8 cellular contexts compared by ENCODE assay signal in genomic region chr22:43090130-43090789, GRCh38. TPM values are rescaled to one million over a fixed set of nuclear protein-coding genes. Genes with fewer than 3 reads are reported as not detected.
DNase-seq lines count a peak whose midpoint lies in the region; ATAC-seq, FAIRE-seq and TF ChIP-seq lines count a peak whose summit lies in the region.

No MANE protein-coding gene starts in this region.

- H3K9me3 ChIP-seq in GM12878 (replicated peaks; ENCODE audit: control insufficient read depth, insufficient read depth, low read length): no peaks in the 10 kb centered on the region; the same call in 2 of the 3 replicates

- no TSS peak for BruUV-seq in GM12878 (replicated peaks; lab: Mats Ljungman, UMichigan)

- 35% methylated on average over 6 of the region's 6 CpGs for WGBS in GM12878 (ENCODE audit: insufficient coverage, insufficient replicate concordance, low lambda C conversion rate, missing lambda C conversion rate)

- no peak overlapping the region for H3K4me2 ChIP-seq in GM12878 (ENCODE audit: control insufficient read depth, insufficient read depth)

- in situ Hi-C loops in GM12878 (cut with MboI): no loop called here

- DNase-seq in DMS79 treated with DMSO at 0.1 percent for 48 hours (lab: John Stamatoyannopoulos, UW) (peak; percentile 19), DMS79 (lab: John Stamatoyannopoulos, UW) (no peak), MV-4-11 (lab: John Stamatoyannopoulos, UW) (peak; percentile 95), SKM-1 (lab: John Stamatoyannopoulos, UW; ENCODE audit: unreplicated experiment) (peak; percentile 68), GM12878 (ENCODE audit: low read depth, low spot score) (peak; percentile 46), inferior parietal cortex (ENCODE audit: extremely low spot score) (peak; percentile 77)
- DNase-seq in stimulated activated CD4-positive, alpha-beta T cell treated with anti-CD3 and anti-CD28 coated beads, Interleukin-12 subunit alpha, Interleukin-12 subunit beta, amount 100 ng/mL, for 24 hours (ENCODE audit: low read depth in 2 of 2): peak; percentile 12 to 40

- no peaks in the 10 kb centered on the region for H4K20me1 ChIP-seq in GM12878 (ENCODE audit: control insufficient read depth, insufficient read depth)

- TF ChIP-seq EP300 in GM12878 (IDR thresholded peaks at IDR 0.05; ENCODE audit: borderline replicate concordance in 1 of 2, control insufficient read depth in 1 of 2, low read depth in 2 of 2, low read length in 2 of 2): no peak

- peak; percentile 89 for FAIRE-seq in GM12878 (lab: Jason Lieb, UNC)

- peak; percentile 76 for TF ChIP-seq RAD21 in GM12878 (IDR thresholded peaks at IDR 0.05; ENCODE audit: insufficient read depth, low read depth, low read length)

- RAD21 ChIA-PET in GM12878 (lab: Charles Lee; ENCODE audit: unreplicated experiment): interaction anchor here (0.8 to 1.4 kb wide), 2 partner anchors 56 to 122 kb away, joined by 3 to 4 read pairs; no protein-coding TSS in a partner anchor

- peaks cover 15% of the 10 kb centered on the region for H3K4me1 ChIP-seq in GM12878 (ENCODE audit: control insufficient read depth, insufficient read depth, low read length)

- H3K27me3 ChIP-seq in GM12878 (replicated peaks in 1 of 2; ENCODE audit: control insufficient read depth in 2 of 2, insufficient read depth in 2 of 2, low read length in 1 of 2): no peaks in the 10 kb centered on the region

- intact Hi-C loops in GM12878 (cut with micrococcal nuclease; ENCODE audit: unreplicated experiment): loop anchor here (1.0 to 5.0 kb wide), 2 partner anchors 310 to 428 kb away; no protein-coding TSS in a partner anchor

- TF ChIP-seq POLR2A in GM12878 (IDR thresholded peaks at IDR 0.05; ENCODE audit: low read depth, low read length): no peak

- TF ChIP-seq CTCF in GM12878 (IDR thresholded peaks at IDR 0.05 in 2 of 3, conservative IDR thresholded peaks at IDR 0.05 in 1 of 3; ENCODE audit: control insufficient read depth in 2 of 3, extremely low read depth in 1 of 3, insufficient read depth in 1 of 3, low read depth in 3 of 3, low read length in 3 of 3): peak; percentile 46 to 66 (median 58); a peak in 5 of 6 replicates

- no peak overlapping the region for H2AFZ ChIP-seq in GM12878 (ENCODE audit: control insufficient read depth, low read depth, low read length)

- POLR2A ChIA-PET in GM12878 (lab: Charles Lee): no interaction called here

- CTCF ChIA-PET in GM12878 (lab: Yijun Ruan, JAX): interaction anchor here (0.8 to 2.0 kb wide), 11 partner anchors 46 to 469 kb away, joined by 3 to 10 read pairs (median 3); no protein-coding TSS in a partner anchor

- no peak overlapping the region for H3K27ac ChIP-seq in GM12878 (ENCODE audit: control insufficient read depth, insufficient read depth)

- no peaks in the 10 kb centered on the region; the same call in 1 of the 2 replicates for H3K79me2 ChIP-seq in GM12878 (ENCODE audit: control insufficient read depth, insufficient read depth, low read length)

- ATAC-seq in GM12878 (peak; percentile 55), HG03439 (IDR thresholded peaks at IDR 0.05; ENCODE audit: unreplicated experiment) (no peak)

- H3K4me3 ChIP-seq in GM12878: no peak overlapping the region

- no peak overlapping the region for H3K9ac ChIP-seq in GM12878 (ENCODE audit: control insufficient read depth, insufficient read depth, low read length)

- SMC1A ChIA-PET in GM12878 (lab: Charles Lee; ENCODE audit: uncharacterized antibody, unreplicated experiment): no interaction called here

- no peaks in the 10 kb centered on the region for H3K36me3 ChIP-seq in GM12878 (ENCODE audit: control insufficient read depth in 2 of 2, insufficient read depth in 2 of 2, low read length in 1 of 2)

RNA-seq across cellular contexts. Expression of gene TTLL1, which starts 1.1 kb away (rescaled TPM):
- 2.4 and 2.7 TPM in 2 replicates for total RNA-seq in GM12878 (2013; cell fraction: nucleolus; rRNA removed)
- total RNA-seq in GM12878 (2014; rRNA removed): 2.8 and 3.4 TPM in 2 replicates
- 3.7 and 3.8 TPM in 2 replicates for total RNA-seq in GM12878 (2014; rRNA removed; fragmentation: Illumina TruSeq; extraction: Trizol)
- total RNA-seq in GM12878 (2021): 2.6 and 3.5 TPM in 2 replicates
- 2.8 TPM for polyA plus RNA-seq in GM12878 (2011; ENCODE audit: low read depth)
- polyA plus RNA-seq in GM12878 (2011; rRNA removed): 2.2 TPM in 2 replicates
- 2.9 and 3.4 TPM in 2 replicates for polyA plus RNA-seq in GM12878 (2011; cell fraction: cytosol; rRNA removed)
- 1.7 TPM in 2 replicates for polyA plus RNA-seq in GM12878 (2011; cell fraction: nucleus; rRNA removed)
- polyA plus RNA-seq in GM12878 (2012): 3.8 TPM in 2 replicates
- 4.8 and 5.6 TPM in 2 replicates for polyA plus RNA-seq in GM12878 (2014; fragmentation: Illumina TruSeq; extraction: Trizol)
- polyA plus RNA-seq in GM12878 (2014; fragmentation: Nextera tagmentation; extraction: Ambion mirVana): under 1 TPM; 0.39 to 0.80 TPM
- polyA plus RNA-seq in GM12878 (2014; rRNA removed): 4.5 and 4.9 TPM in 2 replicates
- 1 to 10 TPM; 3.9 to 4.4 TPM for polyA plus RNA-seq in GM12878 (2016; fragmentation: Nextera tagmentation; extraction: Ambion mirVana)
- 2.5 and 3.7 TPM in 2 replicates for polyA minus RNA-seq in GM12878 (2011; rRNA and poly(A)+ RNA removed)
- polyA minus RNA-seq in GM12878 (2011; cell fraction: cytosol; rRNA and poly(A)+ RNA removed): 1.4 TPM in 1 of 2 replicates, not detected in the other
- polyA minus RNA-seq in GM12878 (2011; cell fraction: nucleus; rRNA and poly(A)+ RNA removed): 0.24 TPM in 1 of 2 replicates, not detected in the other

RNA-seq across cellular contexts. Expression of gene BIK, which starts 20.3 kb away (rescaled TPM):
- total RNA-seq in GM12878 (2013; cell fraction: nucleolus; rRNA removed): not detected in 2 replicates
- 9.8 and 10.5 TPM in 2 replicates for total RNA-seq in GM12878 (2014; rRNA removed)
- total RNA-seq in GM12878 (2014; rRNA removed; fragmentation: Illumina TruSeq; extraction: Trizol): 2.7 TPM in 2 replicates
- 6.3 and 8.0 TPM in 2 replicates for total RNA-seq in GM12878 (2021)
- 2.3 TPM for polyA plus RNA-seq in GM12878 (2011; ENCODE audit: low read depth)
- polyA plus RNA-seq in GM12878 (2011; rRNA removed): 0.16 and 0.33 TPM in 2 replicates
- 1.0 and 1.1 TPM in 2 replicates for polyA plus RNA-seq in GM12878 (2011; cell fraction: cytosol; rRNA removed)
- polyA plus RNA-seq in GM12878 (2011; cell fraction: nucleus; rRNA removed): 0.70 and 1.0 TPM in 2 replicates
- 2.5 and 3.6 TPM in 2 replicates for polyA plus RNA-seq in GM12878 (2012)
- polyA plus RNA-seq in GM12878 (2014; fragmentation: Illumina TruSeq; extraction: Trizol): 1.6 TPM in 1 of 2 replicates, not detected in the other
- polyA plus RNA-seq in GM12878 (2014; fragmentation: Nextera tagmentation; extraction: Ambion mirVana): 1 to 10 TPM; 1.4 to 1.5 TPM
- polyA plus RNA-seq in GM12878 (2014; rRNA removed): 7.5 TPM in 2 replicates
- 1 to 10 TPM; 5.1 to 5.6 TPM for polyA plus RNA-seq in GM12878 (2016; fragmentation: Nextera tagmentation; extraction: Ambion mirVana)
- polyA minus RNA-seq in GM12878 (2011; rRNA and poly(A)+ RNA removed): not detected in 2 replicates
- not detected in 2 replicates for polyA minus RNA-seq in GM12878 (2011; cell fraction: cytosol; rRNA and poly(A)+ RNA removed)
- not detected in 2 replicates for polyA minus RNA-seq in GM12878 (2011; cell fraction: nucleus; rRNA and poly(A)+ RNA removed)

RNA-seq across cellular contexts. Expression of gene MCAT, which starts 52.9 kb away (rescaled TPM):
- 32.5 and 52.1 TPM in 2 replicates for total RNA-seq in GM12878 (2013; cell fraction: nucleolus; rRNA removed)
- total RNA-seq in GM12878 (2014; rRNA removed) (20.6 and 22.3 TPM in 2 replicates), GM12878 (2014; rRNA removed; fragmentation: Illumina TruSeq; extraction: Trizol) (9.9 and 11.8 TPM in 2 replicates), GM12878 (2021) (26.2 and 26.5 TPM in 2 replicates)
- polyA plus RNA-seq in GM12878 (2011; ENCODE audit: low read depth): 4.2 TPM
- polyA plus RNA-seq in GM12878 (2011; rRNA removed) (12.1 and 16.5 TPM in 2 replicates), GM12878 (2014; fragmentation: Illumina TruSeq; extraction: Trizol) (5.3 and 11.9 TPM in 2 replicates), GM12878 (2014; fragmentation: Nextera tagmentation; extraction: Ambion mirVana) (10 to 100 TPM in 1 of 2 experiments, 1 to 10 TPM in 1; 3.6 to 10.8 TPM), GM12878 (2014; rRNA removed) (29.1 and 30.8 TPM in 2 replicates), GM12878 (2016; fragmentation: Nextera tagmentation; extraction: Ambion mirVana) (10 to 100 TPM; 22.1 to 26.4 TPM)
- 22.5 and 34.9 TPM in 2 replicates for polyA plus RNA-seq in GM12878 (2011; cell fraction: cytosol; rRNA removed)
- polyA plus RNA-seq in GM12878 (2011; cell fraction: nucleus; rRNA removed): 15.9 and 25.4 TPM in 2 replicates
- polyA plus RNA-seq in GM12878 (2012): 10.8 and 11.2 TPM in 2 replicates
- polyA minus RNA-seq in GM12878 (2011; rRNA and poly(A)+ RNA removed): 10.9 and 19.5 TPM in 2 replicates
- polyA minus RNA-seq in GM12878 (2011; cell fraction: cytosol; rRNA and poly(A)+ RNA removed): 7.1 and 9.0 TPM in 2 replicates
- 5.9 and 15.7 TPM in 2 replicates for polyA minus RNA-seq in GM12878 (2011; cell fraction: nucleus; rRNA and poly(A)+ RNA removed)
